In genomic region chr5:172732201-172732865, GRCh38 we compare ENCODE assay signal across 11 cellular contexts. TPM values are rescaled to one million over a fixed set of nuclear protein-coding genes. Genes with fewer than 3 reads are reported as not detected.
DNase-seq lines count a peak whose midpoint lies in the region; ATAC-seq, FAIRE-seq and TF ChIP-seq lines count a peak whose summit lies in the region.
"Had no signal": no experiment of that assay in that cellular context is flagged by ENCODE, and none has a peak within 500 bp of the region (broad histone marks: within the 10 kb centered on the region; RNA-seq: fewer than 3 reads in every experiment).

No MANE protein-coding gene starts in this region.

- peak overlapping the region; percentile 92 for H3K9ac ChIP-seq in keratinocyte (ENCODE audit: control insufficient read depth, extremely low read depth, insufficient read depth, low read length)
- no peak overlapping the region for H3K9ac ChIP-seq in rectal smooth muscle tissue (ENCODE audit: low read length)
- H3K9ac ChIP-seq in mesendoderm (ENCODE audit: low read length), result no peak overlapping the region

- no peaks in the 10 kb centered on the region for H3K9me1 ChIP-seq in keratinocyte (ENCODE audit: control insufficient read depth, extremely low read depth, insufficient read depth, low read length)

- H3K27ac ChIP-seq in left ventricle myocardium inferior (replicated peaks) (peak overlapping the region; percentile 94), keratinocyte (ENCODE audit: control insufficient read depth, insufficient read depth, low read length) (peak overlapping the region; percentile 98), rectal smooth muscle tissue (ENCODE audit: low read depth, low read length) (peak overlapping the region; percentile 99), urinary bladder (ENCODE audit: low read depth) (peak overlapping the region; percentile 78), mesendoderm (ENCODE audit: low read depth, low read length) (no peak overlapping the region)

- no peak for FAIRE-seq in keratinocyte (lab: Jason Lieb, UNC)

- H3K79me2 ChIP-seq in keratinocyte (ENCODE audit: control insufficient read depth, insufficient read depth, low read length) (no peaks in the 10 kb centered on the region), mesendoderm (ENCODE audit: control insufficient read depth, insufficient read depth, low read length) (no peaks in the 10 kb centered on the region)

- H2BK5ac ChIP-seq in mesendoderm (ENCODE audit: low read length), result no peak overlapping the region

- H3K18ac ChIP-seq in mesendoderm (ENCODE audit: low read length), result no peak overlapping the region

- H3K4me1 ChIP-seq in left ventricle myocardium inferior (peaks cover 43% of the 10 kb centered on the region), keratinocyte (ENCODE audit: control insufficient read depth, extremely low read depth, insufficient read depth, low read length) (peaks cover 32% of the 10 kb centered on the region), rectal smooth muscle tissue (ENCODE audit: control insufficient read depth, insufficient read depth, low read length) (peaks cover 29% of the 10 kb centered on the region), urinary bladder (ENCODE audit: insufficient read depth) (no peaks in the 10 kb centered on the region), mesendoderm (ENCODE audit: control insufficient read depth, low read depth, low read length) (no peaks in the 10 kb centered on the region)

- H3K36me3 ChIP-seq in left ventricle myocardium inferior, result no peaks in the 10 kb centered on the region
- no peaks in the 10 kb centered on the region for H3K36me3 ChIP-seq in keratinocyte (ENCODE audit: control insufficient read depth in 2 of 2, extremely low read depth in 1 of 2, insufficient read depth in 2 of 2, low read length in 2 of 2)
- H3K36me3 ChIP-seq in rectal smooth muscle tissue (ENCODE audit: control insufficient read depth, insufficient read depth, low read length), result no peaks in the 10 kb centered on the region
- H3K36me3 ChIP-seq in urinary bladder (ENCODE audit: insufficient read depth), result no peaks in the 10 kb centered on the region
- no peaks in the 10 kb centered on the region for H3K36me3 ChIP-seq in mesendoderm (ENCODE audit: control insufficient read depth, insufficient read depth, low read length)

- H3K4me3 ChIP-seq in left ventricle myocardium inferior (no peak overlapping the region), keratinocyte (ENCODE audit: control insufficient read depth in 2 of 3, extremely low read depth in 1 of 3, insufficient read depth in 2 of 3, low read depth in 1 of 3, low read length in 3 of 3) (no peak overlapping the region), rectal smooth muscle tissue (ENCODE audit: low read length) (no peak overlapping the region), urinary bladder (ENCODE audit: low read depth, low read length) (no peak overlapping the region), mesendoderm (ENCODE audit: low read length) (no peak overlapping the region)
- H3K4me3 ChIP-seq: dorsolateral prefrontal cortex had no signal

- H3K4me2 ChIP-seq in keratinocyte (ENCODE audit: control insufficient read depth, extremely low read depth, insufficient read depth, low read depth, low read length) (no peak overlapping the region), mesendoderm (ENCODE audit: low read length) (no peak overlapping the region)

- dilution Hi-C loops in keratinocyte (cut with MboI; ENCODE audit: extremely low pct_ligation_motif_present, low sequenced_read_pairs), result no loop called here

- H2BK15ac ChIP-seq in mesendoderm (replicated peaks; ENCODE audit: low read depth), result no peak overlapping the region

- H4K8ac ChIP-seq in mesendoderm (ENCODE audit: low read depth, low read length), result no peak overlapping the region

- H3K4ac ChIP-seq in mesendoderm (ENCODE audit: low read depth, low read length), result no peak overlapping the region

- H3K23ac ChIP-seq in mesendoderm (ENCODE audit: low read length), result no peak overlapping the region

- no peak for DNase-seq in left ventricle myocardium inferior
- no peak for DNase-seq in left ventricle myocardium superior
- no peak for DNase-seq in keratinocyte (ENCODE audit: low read depth, low spot score)
- DNase-seq in activated gamma-delta T cell (lab: John Stamatoyannopoulos, UW), result no peak
- DNase-seq in mesendoderm, result no peak
- DNase-seq: dorsolateral prefrontal cortex; Karpas-422; NK-92 treated with Interleukin-12 subunit alpha and Interleukin-12 subunit beta, amount 100 ng/mL, for 24 hours had no signal

- H2AFZ ChIP-seq in keratinocyte (ENCODE audit: control insufficient read depth, low read length), result no peak overlapping the region

- H3K56ac ChIP-seq in mesendoderm (ENCODE audit: low read length), result no peak overlapping the region

- H3K27me3 ChIP-seq in left ventricle myocardium inferior (ENCODE audit: low read depth), result no peaks in the 10 kb centered on the region
- no peaks in the 10 kb centered on the region for H3K27me3 ChIP-seq in keratinocyte (ENCODE audit: control insufficient read depth, extremely low read depth, insufficient read depth, low read length)
- H3K27me3 ChIP-seq in rectal smooth muscle tissue (ENCODE audit: control insufficient read depth, insufficient read depth, low read length), result no peaks in the 10 kb centered on the region
- no peaks in the 10 kb centered on the region for H3K27me3 ChIP-seq in mesendoderm (ENCODE audit: insufficient read depth, low read length, poor library complexity)
- H3K27me3 ChIP-seq: dorsolateral prefrontal cortex had no signal

- intact Hi-C loops in left ventricle myocardium inferior (cut with micrococcal nuclease), result no loop called here
- intact Hi-C loops in left ventricle myocardium superior (cut with micrococcal nuclease), result no loop called here

- no peak for TF ChIP-seq CTCF in left ventricle myocardium inferior (IDR thresholded peaks at IDR 0.05; ENCODE audit: borderline replicate concordance)
- TF ChIP-seq CTCF in keratinocyte (optimal IDR thresholded peaks at IDR 0.05 in 1 of 3, IDR thresholded peaks at IDR 0.05 in 1 of 3, conservative IDR thresholded peaks at IDR 0.05 in 1 of 3; ENCODE audit: extremely low read depth in 1 of 3, insufficient read depth in 2 of 3, low read length in 3 of 3), result no peak

- H3K9me3 ChIP-seq in left ventricle myocardium inferior (replicated peaks), result no peaks in the 10 kb centered on the region
- no peaks in the 10 kb centered on the region for H3K9me3 ChIP-seq in keratinocyte (ENCODE audit: control insufficient read depth, low read depth, low read length)

- H3K79me1 ChIP-seq in mesendoderm (ENCODE audit: low read length), result no peaks in the 10 kb centered on the region

- 86% methylated on average over 14 of the region's 14 CpGs for WGBS in urinary bladder
- no CpG with 5 or more reads among the region's 14 CpGs for WGBS in mesendoderm (ENCODE audit: extremely low coverage, insufficient coverage, low lambda C conversion rate)

- H4K20me1 ChIP-seq in keratinocyte (ENCODE audit: control insufficient read depth, extremely low read depth, insufficient read depth, low read length), result no peaks in the 10 kb centered on the region

- no peak overlapping the region for H4K5ac ChIP-seq in mesendoderm (ENCODE audit: low read length)

- ATAC-seq in left ventricle myocardium superior, result no peak
- ATAC-seq in activated CD4-positive, CD25-positive, alpha-beta regulatory T cell treated with anti-CD3 and anti-CD28 coated beads, Interleukin-2, amount 50 U/mL, for 24 hours, result no peak

- no peak overlapping the region for H2AK5ac ChIP-seq in mesendoderm (ENCODE audit: low read length)

- no peak overlapping the region for H2BK120ac ChIP-seq in mesendoderm (ENCODE audit: low read depth, low read length)

RNA-seq across cellular contexts. Expression of gene DUSP1, which starts 38.7 kb away (rescaled TPM):
- total RNA-seq in left ventricle myocardium inferior (85.0 TPM), left ventricle myocardium superior (98.9 TPM), urinary bladder (76.4 TPM)
- polyA plus RNA-seq in keratinocyte (10.4 to 303 TPM (median 174 TPM) in 3 replicates), urinary bladder (822 TPM)
- polyA plus RNA-seq in keratinocyte (2011; ENCODE audit: low read depth), result 68.7 TPM
- 98.5 and 108 TPM in 2 replicates for polyA plus RNA-seq in keratinocyte (2011; cell fraction: cytosol; rRNA removed)
- 553 and 700 TPM in 2 replicates for polyA plus RNA-seq in keratinocyte (2011; cell fraction: nucleus; rRNA removed)
- 7.0 and 200 TPM in 2 replicates for polyA plus RNA-seq in keratinocyte (2012; ENCODE audit: low replicate concordance)
- polyA minus RNA-seq in keratinocyte, result 17.6 to 194 TPM (median 125 TPM) in 3 replicates
- 131 TPM for polyA minus RNA-seq in keratinocyte (2011; cell fraction: cytosol; rRNA and poly(A)+ RNA removed)
- 374 and 410 TPM in 2 replicates for polyA minus RNA-seq in keratinocyte (2011; cell fraction: nucleus; rRNA and poly(A)+ RNA removed)
- 13.6 TPM for polyA plus RNA-seq in mesendoderm (2013, experiment 1 of 2)
- 14.0 TPM for polyA plus RNA-seq in mesendoderm (2013, experiment 2 of 2)
